ENCODE assay signal across 9 cellular contexts in genomic region chr14:21068521-21069387, GRCh38. TPM values are rescaled to one million over a fixed set of nuclear protein-coding genes. Genes with fewer than 3 reads are reported as not detected.
DNase-seq lines count a peak whose midpoint lies in the region; ATAC-seq, FAIRE-seq and TF ChIP-seq lines count a peak whose summit lies in the region.
"Had no signal": no experiment of that assay in that cellular context is flagged by ENCODE, and none has a peak within 500 bp of the region (broad histone marks: within the 10 kb centered on the region; RNA-seq: fewer than 3 reads in every experiment).

No MANE protein-coding gene starts in this region.

- intact Hi-C loops in kidney (cut with DNase I), result no loop called here

- H3K4me3 Mint-ChIP-seq in T-helper 2 cell treated with Interferon-gamma antibody and Interleukin-4, amounts not matched to agents 5 μg/mL and 100 μg/mL, for 36 hours, result peak overlapping the region; percentile 61

- H3K4me1 ChIP-seq in kidney (ENCODE audit: control insufficient read depth in 1 of 2, insufficient read depth in 1 of 2, low read depth in 1 of 2, low read length in 2 of 2) (peaks cover 12 to 14% of the 10 kb centered on the region in 2 donors), small intestine (ENCODE audit: control insufficient read depth in 2 of 2, insufficient read depth in 1 of 2, low read depth in 1 of 2, low read length in 1 of 2) (peaks cover 0 to 4% of the 10 kb centered on the region in 2 donors)

- no peak overlapping the region for H3K4me3 ChIP-seq in GM12864 (ENCODE audit: low read depth, low read length)
- peak overlapping the region; percentile 36 to 80 for H3K4me3 ChIP-seq in kidney (ENCODE audit: low read length in 2 of 2)
- peak overlapping the region in 1 of 2 donors; percentile 0 for H3K4me3 ChIP-seq in small intestine (ENCODE audit: low read depth in 1 of 2, low read length in 2 of 2)

- H3K27ac ChIP-seq in kidney (ENCODE audit: low read depth in 2 of 2, low read length in 2 of 2) (peak overlapping the region in 1 of 2 donors; percentile 91), small intestine (ENCODE audit: low read depth in 1 of 2, low read length in 1 of 2) (peak overlapping the region in 1 of 2 donors; percentile 53)

- no peak overlapping the region for H3K27ac Mint-ChIP-seq in T-helper 2 cell treated with Interferon-gamma antibody and Interleukin-4, amounts not matched to agents 5 μg/mL and 100 μg/mL, for 36 hours

- DNase-seq in GM12864 (ENCODE audit: low read depth) (no peak), NCI-H146 treated with DMSO at 0.1 percent for 48 hours (lab: John Stamatoyannopoulos, UW; ENCODE audit: unreplicated experiment) (peak; percentile 50), cerebellum (ENCODE audit: low spot score) (peak; percentile 74), kidney (peak; percentile 79), small intestine (peak; percentile 68)
- DNase-seq in T-helper 2 cell treated with Interferon-gamma antibody and Interleukin-4, amounts not matched to agents 5 μg/mL and 100 μg/mL, for 36 hours (ENCODE audit: low spot score), result no peak

- no peak for FAIRE-seq in kidney (lab: Jason Lieb, UNC)
- FAIRE-seq in small intestine (lab: Jason Lieb, UNC), result no peak
- FAIRE-seq: colon had no signal

- no peaks in the 10 kb centered on the region for H3K36me3 Mint-ChIP-seq in T-helper 2 cell treated with Interferon-gamma antibody and Interleukin-4, amounts not matched to agents 5 μg/mL and 100 μg/mL, for 36 hours (ENCODE audit: low read depth)

- H3K9me3 ChIP-seq in kidney (ENCODE audit: control insufficient read depth in 1 of 2, low read length in 2 of 2), result no peaks in the 10 kb centered on the region
- no peaks in the 10 kb centered on the region for H3K9me3 ChIP-seq in small intestine (ENCODE audit: control insufficient read depth, low read depth)

- H3K9ac ChIP-seq in kidney (ENCODE audit: low read length in 2 of 2), result peak overlapping the region in 1 of 2 donors; percentile 75

- peaks cover 79% of the 10 kb centered on the region for H3K27me3 Mint-ChIP-seq in T-helper 2 cell treated with Interferon-gamma antibody and Interleukin-4, amounts not matched to agents 5 μg/mL and 100 μg/mL, for 36 hours (ENCODE audit: low read depth)

- no peaks in the 10 kb centered on the region for H3K27me3 ChIP-seq in small intestine (ENCODE audit: control insufficient read depth in 2 of 2, insufficient read depth in 2 of 2, low read length in 2 of 2)

- peak; percentile 34 for TF ChIP-seq CTCF in GM12864 (IDR thresholded peaks at IDR 0.05; ENCODE audit: low read depth, low read length, missing control alignments)
- TF ChIP-seq CTCF in kidney (IDR thresholded peaks at IDR 0.05; ENCODE audit: borderline replicate concordance, extremely low read depth, insufficient read depth), result peak; percentile 48

- peaks cover 22% of the 10 kb centered on the region for H3K4me1 Mint-ChIP-seq in T-helper 2 cell treated with Interferon-gamma antibody and Interleukin-4, amounts not matched to agents 5 μg/mL and 100 μg/mL, for 36 hours (ENCODE audit: low read depth)

- H3K9me3 Mint-ChIP-seq in T-helper 2 cell treated with Interferon-gamma antibody and Interleukin-4, amounts not matched to agents 5 μg/mL and 100 μg/mL, for 36 hours, result no peaks in the 10 kb centered on the region

- 3 to 4% (median 3%) methylated on average over 39 to 45 of the region's 45 CpGs for WGBS in small intestine, 3 donors

- H3K36me3 ChIP-seq in kidney (ENCODE audit: control insufficient read depth in 1 of 2, insufficient read depth in 2 of 2, low read length in 2 of 2) (peaks cover 0 to 4% of the 10 kb centered on the region in 2 donors), small intestine (ENCODE audit: control insufficient read depth in 2 of 2, insufficient read depth in 2 of 2, low read length in 2 of 2) (no peaks in the 10 kb centered on the region)

- ATAC-seq in GM19452 (IDR thresholded peaks at IDR 0.05; ENCODE audit: unreplicated experiment) (no peak), GM18873 (IDR thresholded peaks at IDR 0.05; ENCODE audit: low FRiP score, unreplicated experiment) (no peak)

RNA-seq across cellular contexts. Expression of gene ARHGEF40, which starts 1.4 kb away (rescaled TPM):
- total RNA-seq in cerebellum (27.2 TPM), kidney (25.6 TPM)
- polyA plus RNA-seq in kidney (ENCODE audit: insufficient read depth, low read depth, low replicate concordance) (15.9 TPM), small intestine (10 to 100 TPM in 1 of 3 donors, 1 to 10 TPM in 2; 2.2 to 10.8 (median 3.5) TPM)

RNA-seq across cellular contexts. Expression of gene RNASE8, which starts 11.1 kb away (rescaled TPM):
- total RNA-seq in cerebellum, result not detected
- total RNA-seq in kidney, result not detected
- polyA plus RNA-seq in kidney (ENCODE audit: insufficient read depth, low read depth, low replicate concordance), result not detected
- not detected for polyA plus RNA-seq in small intestine

RNA-seq across cellular contexts. Expression of gene RNASE7, which starts 26.6 kb away (rescaled TPM):
- not detected for total RNA-seq in cerebellum
- not detected for total RNA-seq in kidney
- not detected for polyA plus RNA-seq in kidney (ENCODE audit: insufficient read depth, low read depth, low replicate concordance)
- polyA plus RNA-seq in small intestine, result under 1 TPM in 1 of 3 donors, not detected in 2; 0.04 TPM

RNA-seq across cellular contexts. Expression of gene ZNF219, which starts 29.7 kb away (rescaled TPM):
- total RNA-seq in cerebellum (15.0 TPM), kidney (24.6 TPM)
- polyA plus RNA-seq in kidney (ENCODE audit: insufficient read depth, low read depth, low replicate concordance) (12.6 TPM), small intestine (10 to 100 TPM; 56.0 to 69.8 (median 63.2) TPM)

RNA-seq across cellular contexts. Expression of gene TMEM253, which starts 32.1 kb away (rescaled TPM):
- not detected for total RNA-seq in cerebellum
- total RNA-seq in kidney, result 0.41 TPM
- polyA plus RNA-seq in kidney (ENCODE audit: insufficient read depth, low read depth, low replicate concordance), result 0.43 TPM
- 100 to 1,000 TPM in 2 of 3 donors, 10 to 100 TPM in 1; 57.9 to 245 (median 133) TPM for polyA plus RNA-seq in small intestine

Comparison
In these comparisons a context has a peak if more than half of its experiments do, and no peak if none do; other contexts are left out.
1. DNase-seq: peak in NCI-H146 treated with DMSO at 0.1 percent for 48 hours (single experiment), cerebellum (single experiment), kidney (single experiment) and small intestine (single experiment); none in GM12864 (single experiment) and T-helper 2 cell treated with Interferon-gamma antibody and Interleukin-4, amounts not matched to agents 5 μg/mL and 100 μg/mL, for 36 hours (single experiment).